In genomic region chr5:165310031-165310430, GRCh38 we compare ENCODE assay signal across 24 cellular contexts.
"Had no signal": no experiment of that assay in that cellular context is flagged by ENCODE, and none has a peak within 500 bp of the region (broad histone marks: within the 10 kb centered on the region; RNA-seq: fewer than 3 reads in every experiment).

No MANE protein-coding gene starts in this region.

- H3K9ac ChIP-seq: SK-N-SH had no signal

- H3K4me2 ChIP-seq: SK-N-SH had no signal

- H3K9me3 ChIP-seq: SK-N-SH had no signal

- FAIRE-seq: HepG2, RCC 7860 had no signal

- DNase-seq: IMR-90, Karpas-422, KG1, MM.1S, NCI-H1048, NCI-H1105, NCI-H1417, NCI-H1436 treated with DMSO at 0.1 percent for 48 hours, NCI-H1694, NCI-H187 treated with DMSO at 0.1 percent for 48 hours, NCI-H2081 treated with DMSO at 0.1 percent for 48 hours, NCI-H2171, NCI-H226, NCI-H446, NCI-H510A, NCI-H524 treated with DMSO at 0.1 percent for 48 hours, NCI-H69, NCI-H774, RPMI8226, SHP77, SK-N-SH, SW 1271 had no signal
